Comparison of ENCODE assay signal across 8 cellular contexts in genomic region chr17:49191917-49192741, GRCh38. TPM values are rescaled to one million over a fixed set of nuclear protein-coding genes. Genes with fewer than 3 reads are reported as not detected.
A peak's percentile ranks its signal among the peaks of the same experiment; 100 is the strongest.
DNase-seq lines count a peak whose midpoint lies in the region; ATAC-seq and TF ChIP-seq lines count a peak whose summit lies in the region.

No MANE protein-coding gene starts in this region.

- ATAC-seq in GM21717 (IDR thresholded peaks at IDR 0.05; ENCODE audit: unreplicated experiment) (peak; percentile 49), esophagus mucosa (peak; percentile 82)

- DNase-seq in DMS153 treated with DMSO at 0.1 percent for 48 hours (lab: John Stamatoyannopoulos, UW; ENCODE audit: unreplicated experiment) (peak; percentile 91), OCI-M2 (lab: John Stamatoyannopoulos, UW; ENCODE audit: unreplicated experiment) (peak; percentile 82)
- DNase-seq in activated T-cell treated with anti-CD3 and anti-CD28 coated beads, Interleukin-2, amount 50 U/mL, for 1 hour = peak; percentile 98
- peak; percentile 86 for DNase-seq in stimulated activated CD8-positive, alpha-beta memory T cell treated with anti-CD3 and anti-CD28 coated beads, Interleukin-7, amount 100 ng/mL, for 24 hours (ENCODE audit: low read depth)

- no peak; the same call in 1 of the 2 replicates for TF ChIP-seq EP300 in Ishikawa (IDR thresholded peaks at IDR 0.05; ENCODE audit: borderline replicate concordance)

- H3K36me3 ChIP-seq in muscle layer of colon (ENCODE audit: insufficient read depth, low read length) = no peaks in the 10 kb centered on the region

- H3K4me1 ChIP-seq in muscle layer of colon (ENCODE audit: insufficient read depth, low read length) = no peaks in the 10 kb centered on the region

- H3K4me3 ChIP-seq in muscle layer of colon (ENCODE audit: low read depth in 1 of 2, low read length in 2 of 2) = peak overlapping the region; percentile 98

- no peaks in the 10 kb centered on the region for H3K9me3 ChIP-seq in muscle layer of colon (ENCODE audit: low read length)

- TF ChIP-seq RAD21 in Ishikawa (IDR thresholded peaks at IDR 0.05; ENCODE audit: low read depth) = 0 out of 2 replicates have a peak, but pooled peaks have one; percentile 1

- peak overlapping the region; percentile 99 for H3K27ac ChIP-seq in muscle layer of colon (ENCODE audit: low read depth, low read length)

- no peaks in the 10 kb centered on the region for H3K27me3 ChIP-seq in muscle layer of colon (ENCODE audit: control insufficient read depth in 1 of 2, insufficient read depth in 2 of 2, low read length in 2 of 2)

- H3K9ac ChIP-seq in muscle layer of colon (ENCODE audit: low read length) = peak overlapping the region; percentile 97

TF ChIP-seq in Ishikawa, 13 proteins besides CTCF, POLR2A, EP300 and RAD21:
- no peak for TF ChIP-seq FOXM1 (IDR thresholded peaks at IDR 0.05; ENCODE audit: borderline replicate concordance, low read depth)
- peak; percentile 44 for TF ChIP-seq TAF1 (IDR thresholded peaks at IDR 0.05; ENCODE audit: low read depth)
- TF ChIP-seq NFIC (IDR thresholded peaks at IDR 0.05) = peak; percentile 25; the same call in 1 of the 2 replicates
- no peak for TF ChIP-seq REST (IDR thresholded peaks at IDR 0.05; ENCODE audit: low read depth)
- TF ChIP-seq YY1 (IDR thresholded peaks at IDR 0.05; ENCODE audit: low read depth) = peak; percentile 56
- TF ChIP-seq CEBPB (IDR thresholded peaks at IDR 0.05) = peak; percentile 59
- no peak for TF ChIP-seq CREB1 (IDR thresholded peaks at IDR 0.05; ENCODE audit: low read depth)
- 0 out of 2 replicates have a peak, but pooled peaks have one; percentile 5 for TF ChIP-seq ZBTB7A (IDR thresholded peaks at IDR 0.05; ENCODE audit: low read depth)
- TF ChIP-seq USF1 (IDR thresholded peaks at IDR 0.05) = no peak; the same call in 1 of the 2 replicates
- peak; percentile 98 for TF ChIP-seq MAX (IDR thresholded peaks at IDR 0.05)
- TF ChIP-seq EGR1 (IDR thresholded peaks at IDR 0.05) = no peak
- TF ChIP-seq TCF12 (IDR thresholded peaks at IDR 0.05; ENCODE audit: low read depth) = no peak; the same call in 1 of the 2 replicates
- peak; percentile 93 for TF ChIP-seq TEAD4 (IDR thresholded peaks at IDR 0.05)

RNA-seq across cellular contexts. Expression of gene GNGT2, which starts 18.2 kb away (rescaled TPM):
- total RNA-seq in esophagus mucosa = 0.28 TPM

RNA-seq across cellular contexts. Expression of gene ABI3, which starts 18.4 kb away (rescaled TPM):
- 2.7 TPM for total RNA-seq in esophagus mucosa

RNA-seq across cellular contexts. Expression of gene PHOSPHO1, which starts 38.5 kb away (rescaled TPM):
- 0.20 TPM for total RNA-seq in esophagus mucosa

RNA-seq across cellular contexts. Expression of gene B4GALNT2, which starts 59.6 kb away (rescaled TPM):
- 0.04 TPM for total RNA-seq in esophagus mucosa

Comparison
In these comparisons a context has a peak if more than half of its experiments do, and no peak if none do; other contexts are left out.
1. Peak in every context shown above with its lines: DNase-seq, ATAC-seq, H3K4me3 ChIP-seq and H3K27ac ChIP-seq.